ENCODE assay signal across 8 cellular contexts in genomic region chr4:72112514-72113156, GRCh38.
DNase-seq lines count a peak whose midpoint lies in the region; ATAC-seq and TF ChIP-seq lines count a peak whose summit lies in the region.

No MANE protein-coding gene starts in this region.

- no peaks in the 10 kb centered on the region for H3K36me3 ChIP-seq in Karpas-422 (ENCODE audit: insufficient read depth, low read length)

- H3K9me3 Mint-ChIP-seq in T-cell = peaks cover 0 to 8% (median 2%) of the 10 kb centered on the region in 3 donors

- no peak overlapping the region for H3K4me3 Mint-ChIP-seq in T-cell

- CTCF ChIA-PET in T-cell (lab: Charles Lee) = no interaction called here

- H3K27me3 ChIP-seq in Karpas-422 (ENCODE audit: low read length) = no peaks in the 10 kb centered on the region

- H4K20me1 ChIP-seq in Karpas-422 (ENCODE audit: insufficient read depth, low read depth, low read length) = no peaks in the 10 kb centered on the region

- H3K9me2 ChIP-seq in Karpas-422 (replicated peaks; ENCODE audit: insufficient read depth, low read length) = no peaks in the 10 kb centered on the region

- H3K4me3 ChIP-seq in cardiac fibroblast (replicated peaks in 1 of 2; ENCODE audit: low read depth in 2 of 2, low read length in 2 of 2) (no peak overlapping the region), Karpas-422 (ENCODE audit: low read length) (no peak overlapping the region)

- H3K9ac ChIP-seq in Karpas-422 (ENCODE audit: low read length) = no peak overlapping the region

- H3K4me1 Mint-ChIP-seq in T-cell = no peaks in the 10 kb centered on the region

- POLR2A ChIA-PET in T-cell (lab: Charles Lee) = no interaction called here

- no peaks in the 10 kb centered on the region for H3K4me1 ChIP-seq in Karpas-422 (ENCODE audit: low read length)

- H3K36me3 Mint-ChIP-seq in T-cell = no peaks in the 10 kb centered on the region

- no peak overlapping the region for H3K4me2 ChIP-seq in Karpas-422 (ENCODE audit: low read depth, low read length, poor library complexity, severe bottlenecking)

- no peaks in the 10 kb centered on the region for H3K9me3 ChIP-seq in Karpas-422 (ENCODE audit: low read length)

- no peaks in the 10 kb centered on the region for H3K79me2 ChIP-seq in Karpas-422 (ENCODE audit: low read length)

- peak; percentile 91 for ATAC-seq in GM18508 (IDR thresholded peaks at IDR 0.05; ENCODE audit: insufficient read depth, unreplicated experiment)
- ATAC-seq in GM21528 (IDR thresholded peaks at IDR 0.05; ENCODE audit: low FRiP score, unreplicated experiment) = peak; percentile 93
- no peak for ATAC-seq in T-cell (replicated peaks in 1 of 4)

- no peak for TF ChIP-seq CTCF in cardiac fibroblast (IDR thresholded peaks at IDR 0.05; ENCODE audit: low read depth, low read length)

- H3K27ac ChIP-seq in Karpas-422 (ENCODE audit: low read length) = no peak overlapping the region

- DNase-seq in HK-2 (ENCODE audit: unreplicated experiment) = peak; percentile 22
- peak; percentile 0 to 89 for DNase-seq in cardiac fibroblast (ENCODE audit: low read depth in 2 of 2)
- no peak for DNase-seq in Karpas-422
- DNase-seq in NCI-H2196 (lab: John Stamatoyannopoulos, UW; ENCODE audit: unreplicated experiment) = no peak
- DNase-seq in T-cell = no peak
- DNase-seq in NCI-H1092 (lab: John Stamatoyannopoulos, UW) = no peak

- no peak overlapping the region for H3K27ac Mint-ChIP-seq in T-cell

- H2AFZ ChIP-seq in Karpas-422 (ENCODE audit: low read length) = no peak overlapping the region

- peaks cover 2% of the 10 kb centered on the region in 2 donors for H3K27me3 Mint-ChIP-seq in T-cell

Comparison
In these comparisons a context has a peak if more than half of its experiments do, and no peak if none do; other contexts are left out.
1. ATAC-seq: peak in GM18508 (single experiment) and GM21528 (single experiment); none in T-cell (0 of 4).
2. DNase-seq: peak in HK-2 (single experiment) and cardiac fibroblast (2 of 2); none in Karpas-422 (single experiment), NCI-H2196 (single experiment), T-cell (0 of 34) and NCI-H1092 (single experiment).